In genomic region chr11:76445122-76446084, GRCh38 we compare ENCODE assay signal across 8 cellular contexts. TPM values are rescaled to one million over a fixed set of nuclear protein-coding genes. Genes with fewer than 3 reads are reported as not detected.
DNase-seq lines count a peak whose midpoint lies in the region; ATAC-seq and TF ChIP-seq lines count a peak whose summit lies in the region.

No MANE protein-coding gene starts in this region.

- H2AFZ ChIP-seq in PC-3 (ENCODE audit: low read length): peak overlapping the region; percentile 90

- H3K27me3 ChIP-seq in PC-3 (ENCODE audit: low read length) (no peaks in the 10 kb centered on the region), esophagus squamous epithelium (no peaks in the 10 kb centered on the region), muscle layer of duodenum (ENCODE audit: low read depth, low read length) (no peaks in the 10 kb centered on the region)

- POLR2A ChIA-PET in PC-3 (lab: Charles Lee; ENCODE audit: unreplicated experiment): interaction anchor here (0.6 kb wide), 2 partner anchors 456 to 1005 kb away, joined by 5 to 7 read pairs; no protein-coding TSS in a partner anchor

- H3K9me3 Mint-ChIP-seq in activated T-cell treated with anti-CD3 and anti-CD28 coated beads, Interleukin-2, amount 50 U/mL, for 72 hours: peaks cover 0 to 2% of the 10 kb centered on the region in 2 donors

- CTCF ChIA-PET in PC-3 (lab: Charles Lee): no interaction called here

- peak in 1 of 4 donors; percentile 56 for TF ChIP-seq POLR2A in esophagus squamous epithelium (IDR thresholded peaks at IDR 0.05)

- DNase-seq in COLO668 (lab: John Stamatoyannopoulos, UW; ENCODE audit: unreplicated experiment) (peak; percentile 67), HuH-7.5 (ENCODE audit: low spot score) (peak; percentile 41), PC-3 (peak; percentile 91), esophagus squamous epithelium (lab: John Stamatoyannopoulos, UW) (peak; percentile 25)
- DNase-seq in activated T-cell treated with anti-CD3 and anti-CD28 coated beads, Interleukin-2, amount 50 U/mL, for 72 hours: peak; percentile 48 to 57
- DNase-seq in stimulated activated CD8-positive, alpha-beta memory T cell treated with anti-CD3 and anti-CD28 coated beads, Interleukin-7, amount 100 ng/mL, for 24 hours (ENCODE audit: low read depth): peak; percentile 27

- TSS peak; percentile 56 for BruUV-seq in PC-3 (replicated peaks; lab: Mats Ljungman, UMichigan)

- peaks cover 36% of the 10 kb centered on the region for H3K4me1 Mint-ChIP-seq in activated T-cell treated with anti-CD3 and anti-CD28 coated beads, Interleukin-2, amount 50 U/mL, for 72 hours (ENCODE audit: low read depth)

- peak overlapping the region; percentile 81 for H3K4me3 ChIP-seq in PC-3 (ENCODE audit: low read length)
- H3K4me3 ChIP-seq in esophagus squamous epithelium: peak overlapping the region; percentile 59 to 98 (median 93)
- peak overlapping the region; percentile 95 to 99 for H3K4me3 ChIP-seq in muscle layer of duodenum (ENCODE audit: low read depth in 1 of 2, low read length in 2 of 2)

- peaks cover 13% of the 10 kb centered on the region for H3K4me1 ChIP-seq in PC-3 (ENCODE audit: insufficient read depth, low read length)
- peaks cover 6 to 30% (median 15%) of the 10 kb centered on the region in 3 donors for H3K4me1 ChIP-seq in esophagus squamous epithelium
- H3K4me1 ChIP-seq in muscle layer of duodenum (ENCODE audit: control insufficient read depth in 1 of 2, insufficient read depth in 2 of 2, low read length in 2 of 2): peaks cover 7 to 11% of the 10 kb centered on the region in 2 donors

- peak; percentile 38 for ATAC-seq in GM21390 (IDR thresholded peaks at IDR 0.05; ENCODE audit: unreplicated experiment)
- peak; percentile 67 for ATAC-seq in PC-3
- ATAC-seq in activated T-cell treated with anti-CD3 and anti-CD28 coated beads, Interleukin-2, amount 50 U/mL, for 72 hours (replicated peaks in 1 of 2): peak; percentile 18 to 40

- peaks cover 12 to 28% of the 10 kb centered on the region in 2 donors for H3K36me3 Mint-ChIP-seq in activated T-cell treated with anti-CD3 and anti-CD28 coated beads, Interleukin-2, amount 50 U/mL, for 72 hours (ENCODE audit: insufficient read depth in 2 of 2)

- H4K20me1 ChIP-seq in PC-3 (ENCODE audit: low read length): no peaks in the 10 kb centered on the region; the same call in 1 of the 2 replicates

- intact Hi-C loops in PC-3 (cut with micrococcal nuclease) (loop anchor here (10.0 kb wide), 1 partner anchor 631 kb away; the partner anchor contains the start of gene UVRAG), esophagus squamous epithelium (cut with DNase I) (no loop called here)

- no peak for TF ChIP-seq CTCF in PC-3 (conservative IDR thresholded peaks at IDR 0.05; ENCODE audit: low read depth, low read length)
- TF ChIP-seq CTCF in esophagus squamous epithelium (IDR thresholded peaks at IDR 0.05): no peak

- no peaks in the 10 kb centered on the region for H3F3A ChIP-seq in PC-3 (ENCODE audit: low read length, unreplicated experiment)

- no peaks in the 10 kb centered on the region for H3K9me3 ChIP-seq in PC-3 (ENCODE audit: low read length)
- H3K9me3 ChIP-seq in esophagus squamous epithelium: no peaks in the 10 kb centered on the region
- H3K9me3 ChIP-seq in muscle layer of duodenum (ENCODE audit: control insufficient read depth in 1 of 2, low read length in 2 of 2): no peaks in the 10 kb centered on the region

- WGBS in esophagus squamous epithelium, 2 donors: 0 to 2% methylated on average over 8 to 11 of the region's 56 CpGs

- peak overlapping the region; percentile 94 for H3K9ac ChIP-seq in PC-3 (ENCODE audit: low read length)

- H3K4me3 Mint-ChIP-seq in activated T-cell treated with anti-CD3 and anti-CD28 coated beads, Interleukin-2, amount 50 U/mL, for 72 hours: peak overlapping the region; percentile 98

- peak overlapping the region; percentile 66 for H3K27ac ChIP-seq in PC-3 (ENCODE audit: low read length)
- peak overlapping the region; percentile 86 to 97 (median 94) for H3K27ac ChIP-seq in esophagus squamous epithelium
- peak overlapping the region; percentile 97 for H3K27ac ChIP-seq in muscle layer of duodenum (ENCODE audit: low read length)

- peak overlapping the region; percentile 88 for H3K4me2 ChIP-seq in PC-3 (ENCODE audit: low read length)

- no peaks in the 10 kb centered on the region for H3K9me2 ChIP-seq in PC-3 (replicated peaks; ENCODE audit: low read length)

- H3K27me3 Mint-ChIP-seq in activated T-cell treated with anti-CD3 and anti-CD28 coated beads, Interleukin-2, amount 50 U/mL, for 72 hours (ENCODE audit: low read depth): no peaks in the 10 kb centered on the region

- peaks cover 72% of the 10 kb centered on the region for H3K79me2 ChIP-seq in PC-3 (ENCODE audit: low read length)

- H3K27ac Mint-ChIP-seq in activated T-cell treated with anti-CD3 and anti-CD28 coated beads, Interleukin-2, amount 50 U/mL, for 72 hours: peak overlapping the region; percentile 99

- peaks cover 23% of the 10 kb centered on the region; the same call in 1 of the 2 replicates for H3K36me3 ChIP-seq in PC-3 (ENCODE audit: low read depth, low read length)
- peaks cover 0 to 37% (median 0%) of the 10 kb centered on the region in 3 donors for H3K36me3 ChIP-seq in esophagus squamous epithelium
- H3K36me3 ChIP-seq in muscle layer of duodenum (ENCODE audit: control insufficient read depth in 1 of 2, insufficient read depth in 2 of 2, low read length in 2 of 2): peaks cover 5 to 10% of the 10 kb centered on the region in 2 donors

RNA-seq across cellular contexts. Expression of gene EMSY, which starts 0.6 kb away (rescaled TPM):
- total RNA-seq in PC-3 (2014; rRNA removed) (33.0 and 51.1 TPM in 2 replicates), esophagus squamous epithelium (10 to 100 TPM; 10.0 to 31.0 (median 22.3) TPM)
- total RNA-seq in activated T-cell treated with anti-CD3 and anti-CD28 coated beads, Interleukin-2, amount 50 U/mL, for 72 hours: 10 to 100 TPM; 24.6 to 27.8 TPM

Comparison
In these comparisons a context has a peak if more than half of its experiments do, and no peak if none do; other contexts are left out.
1. Peak in every context shown above with its lines: DNase-seq, ATAC-seq, H3K4me3 ChIP-seq and H3K27ac ChIP-seq.
2. DNase-seq: peak in every context shown above with its lines; median percentile 91 in PC-3; 67 in COLO668; 52 in activated T-cell treated with anti-CD3 and anti-CD28 coated beads, Interleukin-2, amount 50 U/mL, for 72 hours; 41 in HuH-7.5; 27 in stimulated activated CD8-positive, alpha-beta memory T cell treated with anti-CD3 and anti-CD28 coated beads, Interleukin-7, amount 100 ng/mL, for 24 hours; 25 in esophagus squamous epithelium.